In genomic region chr4:158209825-158210807, GRCh38 we compare ENCODE assay signal across 1 cellular context.
A peak's percentile ranks its signal among the peaks of the same experiment; 100 is the strongest.
TF ChIP-seq lines count a peak whose summit lies in the region.

Gene TMEM144 (plus strand): TSS chr4:158210486. CDS start chr4:158212668, 2,182 bp downstream.

TF ChIP-seq in K562, 482 proteins besides CTCF, POLR2A, EP300 and RAD21 (continued from another document and continues in another):
- TF ChIP-seq IRF9 (tag; IDR thresholded peaks at IDR 0.05) (no peak), GTF2B (IDR thresholded peaks at IDR 0.05; ENCODE audit: extremely low read depth, insufficient read length) (no peak), RBBP5 (IDR thresholded peaks at IDR 0.05; ENCODE audit: borderline replicate concordance, insufficient read depth, low read length, poor library complexity, severe bottlenecking) (peak; percentile 43), PBX2 (CRISPR knock-in tag; IDR thresholded peaks at IDR 0.05; ENCODE audit: low read depth) (no peak), PBX2 (tag; conservative IDR thresholded peaks at IDR 0.05; ENCODE audit: low read depth) (no peak), USF1 (CRISPR knock-in tag; IDR thresholded peaks at IDR 0.05) (peak; percentile 28; the same call in 1 of the 2 replicates), PTBP1 (IDR thresholded peaks at IDR 0.05; ENCODE audit: low read depth, low read length) (no peak), GABPB2 (CRISPR knock-in tag; conservative IDR thresholded peaks at IDR 0.05) (no peak), ILF3 (IDR thresholded peaks at IDR 0.05; ENCODE audit: borderline replicate concordance) (no peak), ZNF512 (tag; IDR thresholded peaks at IDR 0.05) (no peak), ASH1L (IDR thresholded peaks at IDR 0.05; ENCODE audit: borderline replicate concordance, low read depth, partially characterized antibody) (no peak), ZNF311 (CRISPR knock-in tag; IDR thresholded peaks at IDR 0.05) (no peak), NR1H2 (CRISPR knock-in tag; IDR thresholded peaks at IDR 0.05) (no peak), ZNF408 (CRISPR knock-in tag; IDR thresholded peaks at IDR 0.05; ENCODE audit: low read depth) (no peak), TEAD4 (IDR thresholded peaks at IDR 0.05; ENCODE audit: low read length) (0 out of 2 replicates have a peak, but pooled peaks have one; percentile 11), TEAD4 (CRISPR knock-in tag; IDR thresholded peaks at IDR 0.05; ENCODE audit: borderline replicate concordance) (no peak), HMGN3 (IDR thresholded peaks at IDR 0.05; ENCODE audit: borderline replicate concordance, extremely low read depth, insufficient read length, low read depth, low read length) (peak; percentile 49), ZNF395 (CRISPR knock-in tag; IDR thresholded peaks at IDR 0.05) (no peak), MNT (conservative IDR thresholded peaks at IDR 0.05) (peak in 1 of 2 experiments; percentile 33; a peak in 2 of 4 replicates), SIN3B (IDR thresholded peaks at IDR 0.05; ENCODE audit: low read depth) (no peak), NELFE (IDR thresholded peaks at IDR 0.05; ENCODE audit: insufficient read depth, insufficient read length) (no peak), JUNB (CRISPR knock-in tag; conservative IDR thresholded peaks at IDR 0.05) (no peak), SAFB (IDR thresholded peaks at IDR 0.05; ENCODE audit: borderline replicate concordance, low read depth, low read length) (no peak), RBM17 (IDR thresholded peaks at IDR 0.05; ENCODE audit: borderline replicate concordance, low read depth, low read length) (no peak), ZNF175 (CRISPR knock-in tag; IDR thresholded peaks at IDR 0.05; ENCODE audit: low read depth) (no peak), MAFG (tag; conservative IDR thresholded peaks at IDR 0.05) (no peak), NBN (IDR thresholded peaks at IDR 0.05; ENCODE audit: low read depth) (peak; percentile 71; the same call in 1 of the 2 replicates), TCFL5 (CRISPR knock-in tag; conservative IDR thresholded peaks at IDR 0.05) (no peak), ZNF444 (CRISPR knock-in tag; IDR thresholded peaks at IDR 0.05) (no peak), ZNF41 (CRISPR knock-in tag; conservative IDR thresholded peaks at IDR 0.05) (no peak), ETS2 (tag; IDR thresholded peaks at IDR 0.05; ENCODE audit: borderline replicate concordance, poor library complexity, severe bottlenecking) (no peak), TGIF2 (CRISPR knock-in tag; IDR thresholded peaks at IDR 0.05) (no peak), MTF1 (CRISPR knock-in tag; IDR thresholded peaks at IDR 0.05; ENCODE audit: borderline replicate concordance) (no peak), MXD1 (CRISPR knock-in tag; IDR thresholded peaks at IDR 0.05; ENCODE audit: borderline replicate concordance, poor library complexity, severe bottlenecking) (no peak), PPARD (CRISPR knock-in tag; IDR thresholded peaks at IDR 0.05) (no peak), ZNF740 (CRISPR knock-in tag; IDR thresholded peaks at IDR 0.05) (no peak), ZNF740 (tag; IDR thresholded peaks at IDR 0.05) (no peak), ZNF23 (CRISPR knock-in tag; IDR thresholded peaks at IDR 0.05) (no peak), POLR2AphosphoS5 (IDR thresholded peaks at IDR 0.05; ENCODE audit: control insufficient read depth, insufficient read depth, low read depth, low read length) (peak; percentile 73), HDAC8 (tag; IDR thresholded peaks at IDR 0.05) (no peak), ZNF232 (CRISPR knock-in tag; IDR thresholded peaks at IDR 0.05) (no peak), CEBPB (tag; IDR thresholded peaks at IDR 0.05) (no peak)
